Comparison of ENCODE assay signal across 1 cellular context in genomic region chr1:229131243-229132105, GRCh38.
TF ChIP-seq lines count a peak whose summit lies in the region.

No MANE protein-coding gene starts in this region.

TF ChIP-seq in HepG2, 621 proteins besides CTCF, POLR2A, EP300 and RAD21 (continued from another document and continues in another):
- no peak for TF ChIP-seq AFF4 (CRISPR knock-in tag; IDR thresholded peaks at IDR 0.05)
- TF ChIP-seq PRDM10 (CRISPR knock-in tag; IDR thresholded peaks at IDR 0.05; ENCODE audit: low read depth) = 0 out of 2 replicates have a peak, but pooled peaks have one; percentile 18
- TF ChIP-seq NBN (conservative IDR thresholded peaks at IDR 0.05) = no peak
- TF ChIP-seq HNF1B (CRISPR knock-in tag; IDR thresholded peaks at IDR 0.05) = peak; percentile 56; the same call in 1 of the 2 replicates
- 0 out of 2 replicates have a peak, but pooled peaks have one; percentile 32 for TF ChIP-seq ZSCAN29 (CRISPR knock-in tag; conservative IDR thresholded peaks at IDR 0.05)
- TF ChIP-seq GFI1 (CRISPR knock-in tag; IDR thresholded peaks at IDR 0.05; ENCODE audit: borderline replicate concordance) = peak; percentile 87
- TF ChIP-seq HOMEZ (CRISPR knock-in tag; IDR thresholded peaks at IDR 0.05; ENCODE audit: low read depth) = peak; percentile 80; the same call in 1 of the 2 replicates
- TF ChIP-seq RCOR2 (CRISPR knock-in tag; IDR thresholded peaks at IDR 0.05) = peak; percentile 65; the same call in 1 of the 2 replicates
- TF ChIP-seq PHF5A (CRISPR knock-in tag; IDR thresholded peaks at IDR 0.05; ENCODE audit: low read depth, unreplicated experiment) = no peak
- peak; percentile 65 for TF ChIP-seq ELF4 (CRISPR knock-in tag; IDR thresholded peaks at IDR 0.05; ENCODE audit: borderline replicate concordance)
- TF ChIP-seq SMAD3 (CRISPR knock-in tag; IDR thresholded peaks at IDR 0.05) = peak; percentile 98
- TF ChIP-seq, protein P1, sequence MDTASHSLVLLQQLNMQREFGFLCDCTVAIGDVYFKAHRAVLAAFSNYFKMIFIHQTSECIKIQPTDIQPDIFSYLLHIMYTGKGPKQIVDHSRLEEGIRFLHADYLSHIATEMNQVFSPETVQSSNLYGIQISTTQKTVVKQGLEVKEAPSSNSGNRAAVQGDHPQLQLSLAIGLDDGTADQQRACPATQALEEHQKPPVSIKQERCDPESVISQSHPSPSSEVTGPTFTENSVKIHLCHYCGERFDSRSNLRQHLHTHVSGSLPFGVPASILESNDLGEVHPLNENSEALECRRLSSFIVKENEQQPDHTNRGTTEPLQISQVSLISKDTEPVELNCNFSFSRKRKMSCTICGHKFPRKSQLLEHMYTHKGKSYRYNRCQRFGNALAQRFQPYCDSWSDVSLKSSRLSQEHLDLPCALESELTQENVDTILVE (CRISPR knock-in tag; IDR thresholded peaks at IDR 0.05) = peak; percentile 67; the same call in 1 of the 2 replicates
- TF ChIP-seq ZNF646 (CRISPR knock-in tag; IDR thresholded peaks at IDR 0.05) = no peak
- TF ChIP-seq DRAP1 (CRISPR knock-in tag; IDR thresholded peaks at IDR 0.05) = peak; percentile 74
- TF ChIP-seq GATAD2A (CRISPR knock-in tag; IDR thresholded peaks at IDR 0.05) = peak; percentile 99
- TF ChIP-seq ZNF496 (CRISPR knock-in tag; IDR thresholded peaks at IDR 0.05; ENCODE audit: insufficient replicate concordance) = no peak
- TF ChIP-seq, protein P2, sequence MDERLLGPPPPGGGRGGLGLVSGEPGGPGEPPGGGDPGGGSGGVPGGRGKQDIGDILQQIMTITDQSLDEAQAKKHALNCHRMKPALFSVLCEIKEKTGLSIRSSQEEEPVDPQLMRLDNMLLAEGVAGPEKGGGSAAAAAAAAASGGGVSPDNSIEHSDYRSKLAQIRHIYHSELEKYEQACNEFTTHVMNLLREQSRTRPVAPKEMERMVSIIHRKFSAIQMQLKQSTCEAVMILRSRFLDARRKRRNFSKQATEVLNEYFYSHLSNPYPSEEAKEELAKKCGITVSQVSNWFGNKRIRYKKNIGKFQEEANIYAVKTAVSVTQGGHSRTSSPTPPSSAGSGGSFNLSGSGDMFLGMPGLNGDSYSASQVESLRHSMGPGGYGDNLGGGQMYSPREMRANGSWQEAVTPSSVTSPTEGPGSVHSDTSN (CRISPR knock-in tag; IDR thresholded peaks at IDR 0.05) = no peak
- no peak for TF ChIP-seq ZBTB14 (CRISPR knock-in tag; IDR thresholded peaks at IDR 0.05)
- TF ChIP-seq, protein P3, sequence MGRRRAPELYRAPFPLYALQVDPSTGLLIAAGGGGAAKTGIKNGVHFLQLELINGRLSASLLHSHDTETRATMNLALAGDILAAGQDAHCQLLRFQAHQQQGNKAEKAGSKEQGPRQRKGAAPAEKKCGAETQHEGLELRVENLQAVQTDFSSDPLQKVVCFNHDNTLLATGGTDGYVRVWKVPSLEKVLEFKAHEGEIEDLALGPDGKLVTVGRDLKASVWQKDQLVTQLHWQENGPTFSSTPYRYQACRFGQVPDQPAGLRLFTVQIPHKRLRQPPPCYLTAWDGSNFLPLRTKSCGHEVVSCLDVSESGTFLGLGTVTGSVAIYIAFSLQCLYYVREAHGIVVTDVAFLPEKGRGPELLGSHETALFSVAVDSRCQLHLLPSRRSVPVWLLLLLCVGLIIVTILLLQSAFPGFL (CRISPR knock-in tag; IDR thresholded peaks at IDR 0.05) = no peak
- TF ChIP-seq SMC3 (IDR thresholded peaks at IDR 0.05; ENCODE audit: low read length) = 0 out of 2 replicates have a peak, but pooled peaks have one; percentile 20
- peak; percentile 97 for TF ChIP-seq HNF4G (IDR thresholded peaks at IDR 0.05; ENCODE audit: borderline replicate concordance, low read depth, low read length)
- TF ChIP-seq HNF4G (CRISPR knock-in tag; IDR thresholded peaks at IDR 0.05; ENCODE audit: borderline replicate concordance, low read depth) = peak; percentile 90; the same call in 1 of the 2 replicates
- TF ChIP-seq, protein P4, sequence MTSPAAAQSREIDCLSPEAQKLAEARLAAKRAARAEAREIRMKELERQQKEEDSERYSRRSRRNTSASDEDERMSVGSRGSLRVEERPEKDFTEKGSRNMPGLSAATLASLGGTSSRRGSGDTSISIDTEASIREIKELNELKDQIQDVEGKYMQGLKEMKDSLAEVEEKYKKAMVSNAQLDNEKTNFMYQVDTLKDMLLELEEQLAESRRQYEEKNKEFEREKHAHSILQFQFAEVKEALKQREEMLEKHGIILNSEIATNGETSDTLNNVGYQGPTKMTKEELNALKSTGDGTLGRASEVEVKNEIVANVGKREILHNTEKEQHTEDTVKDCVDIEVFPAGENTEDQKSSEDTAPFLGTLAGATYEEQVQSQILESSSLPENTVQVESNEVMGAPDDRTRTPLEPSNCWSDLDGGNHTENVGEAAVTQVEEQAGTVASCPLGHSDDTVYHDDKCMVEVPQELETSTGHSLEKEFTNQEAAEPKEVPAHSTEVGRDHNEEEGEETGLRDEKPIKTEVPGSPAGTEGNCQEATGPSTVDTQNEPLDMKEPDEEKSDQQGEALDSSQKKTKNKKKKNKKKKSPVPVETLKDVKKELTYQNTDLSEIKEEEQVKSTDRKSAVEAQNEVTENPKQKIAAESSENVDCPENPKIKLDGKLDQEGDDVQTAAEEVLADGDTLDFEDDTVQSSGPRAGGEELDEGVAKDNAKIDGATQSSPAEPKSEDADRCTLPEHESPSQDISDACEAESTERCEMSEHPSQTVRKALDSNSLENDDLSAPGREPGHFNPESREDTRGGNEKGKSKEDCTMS (CRISPR knock-in tag; conservative IDR thresholded peaks at IDR 0.05) = no peak
